In genomic region chr17:79052131-79052530, GRCh38 we compare ENCODE assay signal across 31 cellular contexts. TPM values are rescaled to one million over a fixed set of nuclear protein-coding genes. Genes with fewer than 3 reads are reported as not detected.
"Had no signal": no experiment of that assay in that cellular context is flagged by ENCODE, and none has a peak within 500 bp of the region (broad histone marks: within the 10 kb centered on the region; RNA-seq: fewer than 3 reads in every experiment).

No MANE protein-coding gene starts in this region.

- H3K4me1 ChIP-seq: adrenal gland, body of pancreas, breast epithelium had no signal

- H3K27me3 ChIP-seq: adrenal gland, body of pancreas, brain microvascular endothelial cell, breast epithelium had no signal

- H3K4me1 Mint-ChIP-seq: activated B cell treated with CpG ODN at 0.5 μM for 24 hours; activated CD4-positive, alpha-beta T cell treated with anti-CD3 and anti-CD28 coated beads, Interleukin-2, amount 10 ng/mL, durations not matched to agents 24 days and 14 days; activated naive CD8-positive, alpha-beta T cell treated with anti-CD3 and anti-CD28 coated beads for 36 hours had no signal

- DNase-seq: activated B cell treated with CpG ODN at 0.5 μM for 24 hours; activated CD4-positive, alpha-beta memory T cell treated with anti-CD3 and anti-CD28 coated beads for 36 hours; activated CD4-positive, alpha-beta T cell treated with anti-CD3 and anti-CD28 coated beads for 4 hours; activated CD4-positive, alpha-beta T cell treated with anti-CD3 and anti-CD28 coated beads, Interleukin-2, amount 10 ng/mL, durations not matched to agents 24 days and 14 days; activated CD4-positive, alpha-beta T cell treated with anti-CD3 and anti-CD28 coated beads, Interleukin-2, amount 50 U/mL, for 1 hour; activated CD4-positive, alpha-beta T cell treated with anti-CD3 and anti-CD28 coated beads, Interleukin-2, amount 50 U/mL, for 4 hours; activated CD4-positive, CD25-positive, alpha-beta regulatory T cell treated with anti-CD3 and anti-CD28 coated beads, Interleukin-2, amount 50 U/mL, for 72 hours; activated CD8-positive, alpha-beta memory T cell treated with anti-CD3 and anti-CD28 coated beads, Interleukin-2, amount 50 U/mL, for 4 hours; activated CD8-positive, alpha-beta T cell treated with anti-CD3 and anti-CD28 coated beads for 36 hours; activated effector memory CD4-positive, alpha-beta T cell treated with Interleukin-2 at 50 U/mL for 16 hours; activated gamma-delta T cell; activated naive CD4-positive, alpha-beta T cell treated with anti-CD3 and anti-CD28 coated beads, Interleukin-2, amount 50 U/mL, for 16 hours; activated naive CD4-positive, alpha-beta T cell treated with Interleukin-2 at 50 U/mL for 16 hours; activated naive CD8-positive, alpha-beta T cell treated with anti-CD3 and anti-CD28 coated beads for 36 hours; activated T-cell treated with anti-CD3 and anti-CD28 coated beads for 4 hours; activated T-cell treated with anti-CD3 and anti-CD28 coated beads, Interleukin-2, amount 50 U/mL, for 1 hour; activated T-cell treated with anti-CD3 and anti-CD28 coated beads, Interleukin-2, amount 50 U/mL, for 48 hours; amniotic stem cell; body of pancreas; brain microvascular endothelial cell; central memory CD4-positive, alpha-beta T cell; T-helper 1 cell; T-helper 2 cell; T-helper 9 cell had no signal

- H3K9me3 ChIP-seq: body of pancreas had no signal

- H3K4me3 Mint-ChIP-seq: activated B cell treated with CpG ODN at 0.5 μM for 24 hours; activated CD4-positive, alpha-beta memory T cell treated with anti-CD3 and anti-CD28 coated beads for 36 hours; activated CD4-positive, alpha-beta T cell treated with anti-CD3 and anti-CD28 coated beads, Interleukin-2, amount 10 ng/mL, durations not matched to agents 24 days and 14 days; activated CD8-positive, alpha-beta T cell treated with anti-CD3 and anti-CD28 coated beads for 36 hours; activated naive CD8-positive, alpha-beta T cell treated with anti-CD3 and anti-CD28 coated beads for 36 hours; T-helper 1 cell treated with Interleukin-12 subunit alpha and Interleukin-12 subunit beta and Interleukin-4 antibody, amounts not matched to agents 30 μg/mL and 1 μg/mL, for 36 hours; T-helper 2 cell treated with Interferon-gamma antibody and Interleukin-4, amounts not matched to agents 5 μg/mL and 100 μg/mL, for 36 hours had no signal

- H3K27ac ChIP-seq: adrenal gland, body of pancreas, brain microvascular endothelial cell, breast epithelium, VCaP had no signal

- H3K27me3 Mint-ChIP-seq: activated naive CD8-positive, alpha-beta T cell treated with anti-CD3 and anti-CD28 coated beads for 36 hours had no signal

- H3K4me3 ChIP-seq: adrenal gland, body of pancreas, breast epithelium had no signal

- ATAC-seq: activated CD8-positive, alpha-beta T cell treated with anti-CD3 and anti-CD28 coated beads for 36 hours; activated naive CD4-positive, alpha-beta T cell treated with anti-CD3 and anti-CD28 coated beads, Interleukin-2, amount 50 U/mL, for 72 hours; body of pancreas had no signal

- H3K36me3 ChIP-seq: brain microvascular endothelial cell, breast epithelium had no signal

- H3K27ac Mint-ChIP-seq: activated B cell treated with CpG ODN at 0.5 μM for 24 hours; activated CD4-positive, alpha-beta memory T cell treated with anti-CD3 and anti-CD28 coated beads for 36 hours; activated CD4-positive, alpha-beta T cell treated with anti-CD3 and anti-CD28 coated beads, Interleukin-2, amount 10 ng/mL, durations not matched to agents 24 days and 14 days; activated CD8-positive, alpha-beta T cell treated with anti-CD3 and anti-CD28 coated beads for 36 hours; activated naive CD4-positive, alpha-beta T cell treated with anti-CD3 and anti-CD28 coated beads, Interleukin-2, amount 50 U/mL, for 72 hours; activated naive CD8-positive, alpha-beta T cell treated with anti-CD3 and anti-CD28 coated beads for 36 hours; activated T-helper 2 cell treated with anti-CD3 and anti-CD28 coated beads, Interferon-gamma antibody, Interleukin-2, Interleukin-4, amounts not matched to agents 10 μg/mL and 5 μg/mL and 100 μg/mL, durations not matched to agents 14 hours and 24 hours and 36 hours; T-helper 1 cell treated with Interleukin-12 subunit alpha and Interleukin-12 subunit beta and Interleukin-4 antibody, amounts not matched to agents 30 μg/mL and 1 μg/mL, for 36 hours; T-helper 2 cell treated with Interferon-gamma antibody and Interleukin-4, amounts not matched to agents 5 μg/mL and 100 μg/mL, for 36 hours had no signal

RNA-seq across cellular contexts. Expression of gene C1QTNF1, which starts 28.2 kb away (rescaled TPM):
- total RNA-seq: activated B cell treated with CpG ODN at 0.5 μM for 24 hours; activated CD4-positive, alpha-beta T cell treated with anti-CD3 and anti-CD28 coated beads, Interleukin-2, amount 10 ng/mL, durations not matched to agents 24 days and 14 days; activated naive CD4-positive, alpha-beta T cell treated with anti-CD3 and anti-CD28 coated beads, Interleukin-2, amount 50 U/mL, for 72 hours; activated T-helper 2 cell treated with anti-CD3 and anti-CD28 coated beads, Interferon-gamma antibody, Interleukin-2, Interleukin-4, amounts not matched to agents 10 μg/mL and 5 μg/mL and 100 μg/mL, durations not matched to agents 14 hours and 24 hours and 36 hours had no signal
